Comparison of ENCODE assay signal across 27 cellular contexts in the genomic region with DNA sequence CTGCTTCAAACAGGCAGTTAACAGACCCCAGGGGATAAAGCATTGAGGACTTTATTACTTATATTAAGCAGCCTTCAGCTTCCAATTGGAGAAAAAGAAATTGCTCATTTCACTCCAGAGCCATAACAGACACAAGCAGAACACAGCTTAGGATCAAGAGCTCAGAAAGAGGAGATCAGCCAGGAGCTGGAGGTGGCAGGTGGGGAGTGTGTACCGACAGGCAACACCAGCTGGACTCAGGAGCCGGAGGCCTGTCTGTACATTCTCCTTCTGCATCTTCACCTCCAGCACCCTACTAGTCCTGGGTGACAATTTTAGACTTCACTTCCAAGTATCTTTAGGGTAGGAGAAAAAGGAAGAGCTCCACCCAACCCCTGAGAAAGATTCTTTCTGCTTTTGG. TPM values are rescaled to one million over a fixed set of nuclear protein-coding genes. Genes with fewer than 3 reads are reported as not detected.
"Had no signal": no experiment of that assay in that cellular context is flagged by ENCODE, and none has a peak within 500 bp of the region (broad histone marks: within the 10 kb centered on the region; RNA-seq: fewer than 3 reads in every experiment).

No MANE protein-coding gene starts in this region.

- H3K4me1 ChIP-seq: foreskin keratinocyte, pancreas, right atrium auricular region, thyroid gland, vagina had no signal

- H3K4me3 Mint-ChIP-seq: endodermal cell; mesothelial cell of epicardium; naive B cell; natural killer cell treated with Interleukin-12 subunit alpha and Interleukin-12 subunit beta and Interleukin-15 and Interleukin-18, amount 100 ng/mL, for 72 hours; neural crest cell; stimulated activated naive CD8-positive, alpha-beta T cell treated with anti-CD3 and anti-CD28 coated beads, Interleukin-15, amount 100 ng/mL, for 72 hours had no signal

- H3K27me3 ChIP-seq: dorsolateral prefrontal cortex, esophagus muscularis mucosa, pancreas, right atrium auricular region, thyroid gland, vagina had no signal

- H3K9me3 ChIP-seq: esophagus muscularis mucosa, mucosa of descending colon, neutrophil, pancreas, right atrium auricular region, thyroid gland, vagina had no signal

- H3K9me3 Mint-ChIP-seq: endodermal cell; naive B cell; natural killer cell treated with Interleukin-12 subunit alpha and Interleukin-12 subunit beta and Interleukin-15 and Interleukin-18, amount 100 ng/mL, for 72 hours; neural crest cell; stimulated activated naive CD8-positive, alpha-beta T cell treated with anti-CD3 and anti-CD28 coated beads, Interleukin-15, amount 100 ng/mL, for 72 hours had no signal

- H3K27ac ChIP-seq: epithelial cell of prostate, esophagus muscularis mucosa, foreskin keratinocyte, neutrophil, pancreas, right atrium auricular region, thyroid gland, vagina had no signal

- H3K36me3 ChIP-seq: esophagus muscularis mucosa, neutrophil, pancreas, right atrium auricular region, thyroid gland, vagina had no signal

- H3K27ac Mint-ChIP-seq: endodermal cell; mesothelial cell of epicardium; naive B cell; natural killer cell treated with Interleukin-12 subunit alpha and Interleukin-12 subunit beta and Interleukin-15 and Interleukin-18, amount 100 ng/mL, for 72 hours; stimulated activated naive CD8-positive, alpha-beta T cell treated with anti-CD3 and anti-CD28 coated beads, Interleukin-15, amount 100 ng/mL, for 72 hours had no signal

- ATAC-seq: foreskin keratinocyte; mucosa of descending colon; natural killer cell treated with Interleukin-12 subunit alpha and Interleukin-12 subunit beta and Interleukin-15 and Interleukin-18, amount 100 ng/mL, for 72 hours; pancreas; sciatic nerve; stimulated activated naive CD8-positive, alpha-beta T cell treated with anti-CD3 and anti-CD28 coated beads, Interleukin-15, amount 100 ng/mL, for 72 hours had no signal

- DNase-seq: effector CD4-positive, alpha-beta T cell; endodermal cell; foreskin keratinocyte; glutamatergic neuron; mesenchymal stem cell; mucosa of descending colon; naive B cell; pancreas; stimulated activated CD4-positive, alpha-beta T cell treated with anti-CD3 and anti-CD28 coated beads, Interleukin-12 subunit alpha, Interleukin-12 subunit beta, amount 100 ng/mL, for 4 hours; stimulated activated CD4-positive, alpha-beta T cell treated with anti-CD3 and anti-CD28 coated beads, Interleukin-1b, Interleukin-23, amount 100 ng/mL, for 48 hours; stimulated activated CD4-positive, alpha-beta T cell treated with anti-CD3 and anti-CD28 coated beads, Interleukin-4, amount 100 ng/mL, for 1 hour; stimulated activated CD8-positive, alpha-beta memory T cell treated with anti-CD3 and anti-CD28 coated beads, Interleukin-4, amount 100 ng/mL, for 48 hours; stimulated activated naive CD4-positive, alpha-beta T cell; stimulated activated naive CD8-positive, alpha-beta T cell treated with anti-CD3 and anti-CD28 coated beads, Interleukin-15, amount 100 ng/mL, for 72 hours; thyroid gland; trophoblast cell had no signal

- H3K4me3 ChIP-seq: dorsolateral prefrontal cortex, esophagus muscularis mucosa, mucosa of descending colon, pancreas, right atrium auricular region, smooth muscle cell, thyroid gland, vagina had no signal

- H3K36me3 Mint-ChIP-seq: mesothelial cell of epicardium; naive B cell; natural killer cell treated with Interleukin-12 subunit alpha and Interleukin-12 subunit beta and Interleukin-15 and Interleukin-18, amount 100 ng/mL, for 72 hours had no signal

- H3K4me1 Mint-ChIP-seq: mesothelial cell of epicardium; neural crest cell; stimulated activated naive CD8-positive, alpha-beta T cell treated with anti-CD3 and anti-CD28 coated beads, Interleukin-15, amount 100 ng/mL, for 72 hours had no signal

RNA-seq across cellular contexts. Expression of a gene that starts 35.8 kb away (rescaled TPM):
- total RNA-seq: natural killer cell treated with Interleukin-12 subunit alpha and Interleukin-12 subunit beta and Interleukin-15 and Interleukin-18, amount 100 ng/mL, for 72 hours had no signal
